ENCODE assay signal across 1 cellular context in the genomic region with DNA sequence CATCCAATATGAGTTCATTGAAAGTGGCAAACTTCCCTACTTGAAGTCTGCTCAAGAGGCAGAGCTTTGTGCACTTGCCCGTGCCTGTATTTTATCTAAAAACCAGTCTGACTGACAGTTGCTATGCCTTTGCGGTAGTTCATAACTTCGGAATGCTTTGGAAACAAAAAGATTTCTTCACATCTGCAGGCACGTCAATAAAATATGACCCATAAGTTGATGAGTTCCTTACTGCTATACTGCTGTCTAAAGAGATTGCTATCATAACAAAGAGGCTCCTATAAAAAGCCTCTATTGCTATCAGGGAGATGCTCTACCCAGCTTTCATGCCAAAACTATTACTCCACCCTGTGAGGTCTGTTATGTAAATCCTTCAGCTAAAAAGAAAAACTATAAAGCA.
A peak's percentile ranks its signal among the peaks of the same experiment; 100 is the strongest.
TF ChIP-seq lines count a peak whose summit lies in the region.

No MANE protein-coding gene starts in this region.

TF ChIP-seq in SK-N-SH treated with all-trans-retinoic acid at 6 μM for 48 hours, 23 proteins besides CTCF, POLR2A, EP300 and RAD21 (continued from another document):
- TF ChIP-seq GLIS3 (CRISPR knock-in tag; IDR thresholded peaks at IDR 0.05) (0 out of 2 replicates have a peak, but pooled peaks have one; percentile 55), BACH2 (CRISPR knock-in tag; IDR thresholded peaks at IDR 0.05; ENCODE audit: borderline replicate concordance) (no peak), ZNF565 (CRISPR knock-in tag; conservative IDR thresholded peaks at IDR 0.05; ENCODE audit: low read depth) (no peak), SNAI2 (CRISPR knock-in tag; IDR thresholded peaks at IDR 0.05) (peak; percentile 80), ZNF8 (CRISPR knock-in tag; IDR thresholded peaks at IDR 0.05) (no peak), TCF4 (CRISPR knock-in tag; IDR thresholded peaks at IDR 0.05; ENCODE audit: borderline replicate concordance) (no peak)
- TF ChIP-seq, protein P1, sequence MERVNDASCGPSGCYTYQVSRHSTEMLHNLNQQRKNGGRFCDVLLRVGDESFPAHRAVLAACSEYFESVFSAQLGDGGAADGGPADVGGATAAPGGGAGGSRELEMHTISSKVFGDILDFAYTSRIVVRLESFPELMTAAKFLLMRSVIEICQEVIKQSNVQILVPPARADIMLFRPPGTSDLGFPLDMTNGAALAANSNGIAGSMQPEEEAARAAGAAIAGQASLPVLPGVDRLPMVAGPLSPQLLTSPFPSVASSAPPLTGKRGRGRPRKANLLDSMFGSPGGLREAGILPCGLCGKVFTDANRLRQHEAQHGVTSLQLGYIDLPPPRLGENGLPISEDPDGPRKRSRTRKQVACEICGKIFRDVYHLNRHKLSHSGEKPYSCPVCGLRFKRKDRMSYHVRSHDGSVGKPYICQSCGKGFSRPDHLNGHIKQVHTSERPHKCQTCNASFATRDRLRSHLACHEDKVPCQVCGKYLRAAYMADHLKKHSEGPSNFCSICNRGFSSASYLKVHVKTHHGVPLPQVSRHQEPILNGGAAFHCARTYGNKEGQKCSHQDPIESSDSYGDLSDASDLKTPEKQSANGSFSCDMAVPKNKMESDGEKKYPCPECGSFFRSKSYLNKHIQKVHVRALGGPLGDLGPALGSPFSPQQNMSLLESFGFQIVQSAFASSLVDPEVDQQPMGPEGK (CRISPR knock-in tag; IDR thresholded peaks at IDR 0.05; ENCODE audit: borderline replicate concordance), result no peak
